In genomic region chr4:152045781-152046571, GRCh38 we compare ENCODE assay signal across 8 cellular contexts.
DNase-seq lines count a peak whose midpoint lies in the region; ATAC-seq, FAIRE-seq and TF ChIP-seq lines count a peak whose summit lies in the region.
"Had no signal": no experiment of that assay in that cellular context is flagged by ENCODE, and none has a peak within 500 bp of the region (broad histone marks: within the 10 kb centered on the region; RNA-seq: fewer than 3 reads in every experiment).

No MANE protein-coding gene starts in this region.

- POLR2A ChIA-PET in PC-3 (lab: Charles Lee; ENCODE audit: unreplicated experiment): no interaction called here

- DNase-seq in GM12892 (ENCODE audit: insufficient read length) (peak; percentile 25), iPS DF 6.9 (ENCODE audit: low read depth, low spot score) (peak; percentile 72), PC-3 (no peak), glomerular visceral epithelial cell (ENCODE audit: extremely low spot score) (no peak)
- peak; percentile 9 for DNase-seq in activated T-cell treated with anti-CD3 and anti-CD28 coated beads, Interleukin-2, amount 50 U/mL, for 4 hours
- peak; percentile 46 for DNase-seq in stimulated activated CD8-positive, alpha-beta memory T cell treated with anti-CD3 and anti-CD28 coated beads, Interleukin-4, amount 100 ng/mL, for 48 hours

- peaks cover 11% of the 10 kb centered on the region for H3K9me3 Mint-ChIP-seq in activated T-cell treated with anti-CD3 and anti-CD28 coated beads, Interleukin-2, amount 50 U/mL, for 4 hours

- no TSS peak for BruUV-seq in PC-3 (replicated peaks; lab: Mats Ljungman, UMichigan)

- CTCF ChIA-PET in PC-3 (lab: Charles Lee): no interaction called here

- no peak for FAIRE-seq in GM12892 (lab: Jason Lieb, UNC)

- no peak; the same call in 1 of the 2 replicates for TF ChIP-seq CTCF in PC-3 (conservative IDR thresholded peaks at IDR 0.05; ENCODE audit: low read depth, low read length)

- H3K4me3 ChIP-seq in iPS DF 6.9 (ENCODE audit: low read length) (peak overlapping the region; percentile 18; the same call in 1 of the 2 replicates), PC-3 (ENCODE audit: low read length) (no peak overlapping the region)

- H3K79me2 ChIP-seq in PC-3 (ENCODE audit: low read length): no peaks in the 10 kb centered on the region

- no peak overlapping the region for H3K9ac ChIP-seq in PC-3 (ENCODE audit: low read length)

- no peak overlapping the region for H2AFZ ChIP-seq in PC-3 (ENCODE audit: low read length)

- no CpG with 5 or more reads among the region's 37 CpGs for WGBS in iPS DF 6.9 (ENCODE audit: insufficient coverage, insufficient read length)

- H3K27ac ChIP-seq in iPS DF 6.9 (ENCODE audit: low read length) (no peak overlapping the region), PC-3 (ENCODE audit: low read length) (no peak overlapping the region)
- H3K27ac ChIP-seq: VCaP had no signal

- H4K20me1 ChIP-seq in PC-3 (ENCODE audit: low read length): no peaks in the 10 kb centered on the region

- H3K36me3 Mint-ChIP-seq in activated T-cell treated with anti-CD3 and anti-CD28 coated beads, Interleukin-2, amount 50 U/mL, for 4 hours (ENCODE audit: insufficient read depth): no peaks in the 10 kb centered on the region

- H3K27me3 ChIP-seq in iPS DF 6.9 (ENCODE audit: control insufficient read depth, insufficient read depth, low read length) (no peaks in the 10 kb centered on the region; the same call in 1 of the 2 replicates), PC-3 (ENCODE audit: low read length) (no peaks in the 10 kb centered on the region)

- no peak overlapping the region for H3K4me3 Mint-ChIP-seq in activated T-cell treated with anti-CD3 and anti-CD28 coated beads, Interleukin-2, amount 50 U/mL, for 4 hours

- H3K9me3 ChIP-seq in iPS DF 6.9 (ENCODE audit: control insufficient read depth, insufficient read depth, low read length) (no peaks in the 10 kb centered on the region), PC-3 (ENCODE audit: low read length) (no peaks in the 10 kb centered on the region)

- H3K4me1 Mint-ChIP-seq in activated T-cell treated with anti-CD3 and anti-CD28 coated beads, Interleukin-2, amount 50 U/mL, for 4 hours (ENCODE audit: low read depth): peaks cover 4% of the 10 kb centered on the region

- H3K4me2 ChIP-seq in PC-3 (ENCODE audit: low read length): no peak overlapping the region

- H3K9me2 ChIP-seq in PC-3 (replicated peaks; ENCODE audit: low read length): no peaks in the 10 kb centered on the region

- H3F3A ChIP-seq in PC-3 (ENCODE audit: low read length, unreplicated experiment): no peaks in the 10 kb centered on the region

- H3K4me1 ChIP-seq in iPS DF 6.9 (ENCODE audit: control insufficient read depth, insufficient read depth, low read length): no peaks in the 10 kb centered on the region
- H3K4me1 ChIP-seq in PC-3 (ENCODE audit: insufficient read depth, low read length): no peaks in the 10 kb centered on the region

- peak; percentile 40 for ATAC-seq in HG02763 (IDR thresholded peaks at IDR 0.05; ENCODE audit: unreplicated experiment)
- no peak for ATAC-seq in activated T-cell treated with anti-CD3 and anti-CD28 coated beads, Interleukin-2, amount 50 U/mL, for 4 hours
- no peak for ATAC-seq in PC-3

- H3K27me3 Mint-ChIP-seq in activated T-cell treated with anti-CD3 and anti-CD28 coated beads, Interleukin-2, amount 50 U/mL, for 4 hours (ENCODE audit: low read depth): no peaks in the 10 kb centered on the region

- H3K36me3 ChIP-seq in iPS DF 6.9 (ENCODE audit: control insufficient read depth, insufficient read depth, low read length): no peaks in the 10 kb centered on the region
- no peaks in the 10 kb centered on the region for H3K36me3 ChIP-seq in PC-3 (ENCODE audit: low read depth, low read length)

- intact Hi-C loops in PC-3 (cut with micrococcal nuclease): no loop called here

- TF ChIP-seq POLR2A in GM12892 (IDR thresholded peaks at IDR 0.05; ENCODE audit: low read depth, low read length): no peak

Comparison
In these comparisons a context has a peak if more than half of its experiments do, and no peak if none do; other contexts are left out.
1. DNase-seq: peak in GM12892 (single experiment), activated T-cell treated with anti-CD3 and anti-CD28 coated beads, Interleukin-2, amount 50 U/mL, for 4 hours (single experiment), iPS DF 6.9 (single experiment) and stimulated activated CD8-positive, alpha-beta memory T cell treated with anti-CD3 and anti-CD28 coated beads, Interleukin-4, amount 100 ng/mL, for 48 hours (single experiment); none in PC-3 (single experiment) and glomerular visceral epithelial cell (single experiment).